8 cellular contexts compared by ENCODE assay signal in the genomic region with DNA sequence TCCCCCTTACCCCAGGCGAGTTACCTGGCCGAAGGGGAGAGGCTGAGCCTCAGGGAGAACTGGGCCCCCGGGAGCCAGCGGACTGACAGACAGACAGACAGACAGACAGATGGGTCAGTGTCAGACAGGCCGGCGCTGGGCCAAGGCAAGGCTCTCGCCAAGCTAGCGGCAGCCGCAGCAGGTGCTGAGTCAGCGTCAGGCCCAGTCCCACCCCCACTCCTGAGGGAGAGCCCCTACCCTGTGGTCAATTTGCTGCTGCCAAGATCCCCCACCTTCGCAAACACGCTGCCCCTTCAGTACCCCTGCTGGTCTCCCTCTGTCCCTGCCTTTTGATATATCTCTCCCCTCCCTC. TPM values are rescaled to one million over a fixed set of nuclear protein-coding genes. Genes with fewer than 3 reads are reported as not detected.
DNase-seq lines count a peak whose midpoint lies in the region; ATAC-seq and TF ChIP-seq lines count a peak whose summit lies in the region.

No MANE protein-coding gene starts in this region.

- no peak for TF ChIP-seq CTCF in spleen (IDR thresholded peaks at IDR 0.05 in 8 of 11, conservative IDR thresholded peaks at IDR 0.05 in 3 of 11)
- no peak for TF ChIP-seq CTCF in esophagus muscularis mucosa (IDR thresholded peaks at IDR 0.05)

- TF ChIP-seq POLR2A in spleen (IDR thresholded peaks at IDR 0.05) (no peak), esophagus muscularis mucosa (IDR thresholded peaks at IDR 0.05; ENCODE audit: low read depth) (no peak)

- peak overlapping the region; percentile 90 for H3K9ac ChIP-seq in SK-N-MC (ENCODE audit: insufficient read length)

- peak overlapping the region; percentile 93 for H3K4me3 ChIP-seq in SK-N-MC
- peak overlapping the region in 2 of 8 donors; percentile 38 to 84 for H3K4me3 ChIP-seq in spleen
- peak overlapping the region in 2 of 4 donors; percentile 37 to 43 for H3K4me3 ChIP-seq in esophagus muscularis mucosa

- no peak for TF ChIP-seq EP300 in esophagus muscularis mucosa (IDR thresholded peaks at IDR 0.05)

- intact Hi-C loops in spleen (cut with DNase I; ENCODE audit: low total_unique reads): no loop called here
- intact Hi-C loops in esophagus muscularis mucosa (cut with DNase I): no loop called here

- H3K9me3 ChIP-seq in SK-N-MC (ENCODE audit: low read depth, low read length): no peaks in the 10 kb centered on the region
- H3K9me3 ChIP-seq in spleen: no peaks in the 10 kb centered on the region
- no peaks in the 10 kb centered on the region for H3K9me3 ChIP-seq in esophagus muscularis mucosa

- H3K27me3 ChIP-seq in spleen (replicated peaks in 1 of 7) (peaks cover 0 to 73% (median 38%) of the 10 kb centered on the region in 7 donors), esophagus muscularis mucosa (peaks cover 0 to 98% (median 48%) of the 10 kb centered on the region in 4 donors)

- H3K36me3 ChIP-seq in SK-N-MC (ENCODE audit: insufficient read depth, low read length): no peaks in the 10 kb centered on the region
- no peaks in the 10 kb centered on the region for H3K36me3 ChIP-seq in spleen
- no peaks in the 10 kb centered on the region for H3K36me3 ChIP-seq in esophagus muscularis mucosa

- no peak for ATAC-seq in GM18861 (IDR thresholded peaks at IDR 0.05; ENCODE audit: unreplicated experiment)

- DNase-seq in NCI-H1417 (lab: John Stamatoyannopoulos, UW): peak in 2 of 3 experiments; percentile 61 to 76
- DNase-seq in NCI-H1417 treated with DMSO at 0.1 percent for 48 hours (lab: John Stamatoyannopoulos, UW): no peak
- DNase-seq in SK-N-MC (ENCODE audit: low read depth, low spot score): no peak
- DNase-seq in glomerular visceral epithelial cell (ENCODE audit: extremely low spot score): peak; percentile 71
- peak; percentile 79 for DNase-seq in spleen
- no peak for DNase-seq in esophagus muscularis mucosa (ENCODE audit: extremely low spot score)
- no peak for DNase-seq in GOT3 (lab: John Stamatoyannopoulos, UW)

- H3K27ac ChIP-seq in SK-N-MC: peak overlapping the region; percentile 98
- H3K27ac ChIP-seq in spleen: no peak overlapping the region
- H3K27ac ChIP-seq in esophagus muscularis mucosa (replicated peaks in 1 of 4): no peak overlapping the region

- peaks cover 37 to 71% (median 65%) of the 10 kb centered on the region in 6 donors for H3K4me1 ChIP-seq in spleen
- peaks cover 64 to 72% (median 67%) of the 10 kb centered on the region in 4 donors for H3K4me1 ChIP-seq in esophagus muscularis mucosa

- 2 to 8% (median 5%) methylated on average over 10 to 12 of the region's 12 CpGs for WGBS in spleen, 5 donors
- WGBS in esophagus muscularis mucosa: 23% methylated on average over 12 of the region's 12 CpGs

RNA-seq across cellular contexts. Expression of gene FGF11, which starts 1.5 kb away (rescaled TPM):
- 1 to 10 TPM; 1.0 to 5.5 (median 3.2) TPM for total RNA-seq in spleen
- polyA plus RNA-seq in spleen: 1 to 10 TPM; 1.5 to 3.5 (median 2.0) TPM
- total RNA-seq in esophagus muscularis mucosa: 1 to 10 TPM in 2 of 4 donors, under 1 TPM in 1, not detected in 1; 0.50 to 1.9 (median 1.3) TPM

RNA-seq across cellular contexts. Expression of gene CHRNB1, which starts 4.1 kb away (rescaled TPM):
- 10 to 100 TPM in 5 of 7 donors, 1 to 10 TPM in 2; 7.3 to 12.9 (median 11.4) TPM for total RNA-seq in spleen
- polyA plus RNA-seq in spleen: 10 to 100 TPM in 2 of 3 donors, 1 to 10 TPM in 1; 7.3 to 12.4 (median 11.1) TPM
- 10 to 100 TPM in 1 of 4 donors, 1 to 10 TPM in 3; 5.0 to 12.8 (median 8.1) TPM for total RNA-seq in esophagus muscularis mucosa

RNA-seq across cellular contexts. Expression of gene TMEM102, which starts 5.6 kb away (rescaled TPM):
- total RNA-seq in spleen (10 to 100 TPM in 5 of 7 donors, 1 to 10 TPM in 2; 7.1 to 17.4 (median 10.9) TPM), esophagus muscularis mucosa (1 to 10 TPM; 1.2 to 6.1 (median 3.5) TPM)
- 1 to 10 TPM; 4.7 to 9.8 (median 7.8) TPM for polyA plus RNA-seq in spleen

RNA-seq across cellular contexts. Expression of gene SPEM3, which starts 12.1 kb away (rescaled TPM):
- total RNA-seq in spleen: not detected
- polyA plus RNA-seq in spleen: not detected
- total RNA-seq in esophagus muscularis mucosa: not detected

RNA-seq across cellular contexts. Expression of gene SPEM2, which starts 15.4 kb away (rescaled TPM):
- not detected for total RNA-seq in spleen
- polyA plus RNA-seq in spleen: not detected
- not detected for total RNA-seq in esophagus muscularis mucosa

Comparison
In these comparisons a context has a peak if more than half of its experiments do, and no peak if none do; other contexts are left out.
1. DNase-seq: peak in NCI-H1417 (2 of 3), glomerular visceral epithelial cell (single experiment) and spleen (single experiment); none in NCI-H1417 treated with DMSO at 0.1 percent for 48 hours (single experiment), SK-N-MC (single experiment), esophagus muscularis mucosa (single experiment) and GOT3 (single experiment).